In the genomic region with DNA sequence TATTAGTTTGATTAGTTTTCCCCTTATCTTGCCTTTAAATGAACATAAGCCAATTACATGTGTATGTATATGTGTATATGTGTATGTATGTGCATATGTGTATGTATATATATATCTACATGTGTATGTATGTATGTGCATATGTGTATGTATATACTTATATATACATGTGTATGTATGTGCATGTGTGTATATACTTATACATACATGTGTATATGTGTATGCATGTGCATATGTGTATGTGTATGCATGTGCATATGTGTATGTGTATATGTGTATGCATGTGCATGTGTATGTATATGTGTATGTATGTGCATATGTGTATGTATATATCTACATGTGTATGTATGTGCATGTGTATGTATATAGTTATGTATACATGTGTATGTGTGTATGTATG, we compare ENCODE assay signal across 9 cellular contexts.
"Had no signal": no experiment of that assay in that cellular context is flagged by ENCODE, and none has a peak within 500 bp of the region (broad histone marks: within the 10 kb centered on the region; RNA-seq: fewer than 3 reads in every experiment).

No MANE protein-coding gene starts in this region.

- H3K36me3 ChIP-seq: HAP-1 had no signal

- H3K27ac Mint-ChIP-seq: HFFc6, IgD-negative memory B cell had no signal

- H3K36me3 Mint-ChIP-seq: IgD-negative memory B cell had no signal

- H2AFZ ChIP-seq: GM23248 had no signal

- H3K4me3 Mint-ChIP-seq: HFFc6, IgD-negative memory B cell had no signal

- H3K9me3 ChIP-seq: HAP-1 had no signal

- H3K27me3 Mint-ChIP-seq: IgD-negative memory B cell had no signal

- H3K9ac ChIP-seq: GM23248 had no signal

- H3K4me3 ChIP-seq: GM23248, HAP-1 had no signal

- H3K27ac ChIP-seq: GM23248, HL-60 had no signal

- ATAC-seq: HCT116 had no signal

- H3K4me1 ChIP-seq: HAP-1 had no signal

- DNase-seq: GM23248, GOT3, H7, HFFc6, KG1 had no signal
